In genomic region chr3:13818919-13819318, GRCh38 we compare ENCODE assay signal across 26 cellular contexts.
"Had no signal": no experiment of that assay in that cellular context is flagged by ENCODE, and none has a peak within 500 bp of the region (broad histone marks: within the 10 kb centered on the region; RNA-seq: fewer than 3 reads in every experiment).

No MANE protein-coding gene starts in this region.

- ATAC-seq: activated CD8-positive, alpha-beta memory T cell treated with anti-CD3 and anti-CD28 coated beads, Interleukin-2, amount 10 ng/mL, durations not matched to agents 7 days and 5 days; activated naive CD4-positive, alpha-beta T cell treated with anti-CD3 and anti-CD28 coated beads, Interleukin-2, amount 50 U/mL, for 72 hours; activated naive CD8-positive, alpha-beta T cell treated with anti-CD3 and anti-CD28 coated beads, Interleukin-2, amount 50 U/mL, for 24 hours; body of pancreas; SK-N-SH treated with all-trans-retinoic acid at 6 μM for 48 hours had no signal

- H3K4me1 ChIP-seq: ascending aorta, body of pancreas, SJSA1 had no signal

- H3K36me3 ChIP-seq: ascending aorta, SJSA1 had no signal

- H3K4me3 ChIP-seq: ascending aorta, body of pancreas, SJSA1 had no signal

- DNase-seq: activated B cell treated with CpG ODN at 0.5 μM for 24 hours; activated CD4-positive, alpha-beta T cell treated with anti-CD3 and anti-CD28 coated beads for 1 hour; activated CD4-positive, alpha-beta T cell treated with anti-CD3 and anti-CD28 coated beads, Interleukin-2, amount 10 ng/mL, durations not matched to agents 24 days and 14 days; activated CD4-positive, alpha-beta T cell treated with anti-CD3 and anti-CD28 coated beads, Interleukin-2, amount 50 U/mL, for 48 hours; activated CD8-positive, alpha-beta memory T cell treated with anti-CD3 and anti-CD28 coated beads, Interleukin-2, amount 10 ng/mL, durations not matched to agents 7 days and 5 days; activated effector memory CD4-positive, alpha-beta T cell treated with Interleukin-2 at 50 U/mL for 16 hours; activated naive CD4-positive, alpha-beta T cell treated with Interleukin-2 at 50 U/mL for 16 hours; activated naive CD8-positive, alpha-beta T cell treated with anti-CD3 and anti-CD28 coated beads, Interleukin-2, amount 50 U/mL, for 24 hours; activated T-cell treated with anti-CD3 and anti-CD28 coated beads, Interleukin-2, amount 50 U/mL, for 24 hours; amniotic stem cell; body of pancreas; central memory CD4-positive, alpha-beta T cell; KG1; NCI-H1048; NCI-H146; NCI-H187 treated with DMSO at 0.1 percent for 48 hours; NCI-H2081 treated with DMSO at 0.1 percent for 48 hours; NCI-H446; NCI-H524; NCI-H748 treated with DMSO at 0.1 percent for 48 hours; SHP77; SW 1271 had no signal

- H3K27me3 ChIP-seq: ascending aorta, body of pancreas, SJSA1 had no signal

- H3K27ac ChIP-seq: ascending aorta, body of pancreas, SJSA1 had no signal
